34 cellular contexts compared by ENCODE assay signal in the genomic region with DNA sequence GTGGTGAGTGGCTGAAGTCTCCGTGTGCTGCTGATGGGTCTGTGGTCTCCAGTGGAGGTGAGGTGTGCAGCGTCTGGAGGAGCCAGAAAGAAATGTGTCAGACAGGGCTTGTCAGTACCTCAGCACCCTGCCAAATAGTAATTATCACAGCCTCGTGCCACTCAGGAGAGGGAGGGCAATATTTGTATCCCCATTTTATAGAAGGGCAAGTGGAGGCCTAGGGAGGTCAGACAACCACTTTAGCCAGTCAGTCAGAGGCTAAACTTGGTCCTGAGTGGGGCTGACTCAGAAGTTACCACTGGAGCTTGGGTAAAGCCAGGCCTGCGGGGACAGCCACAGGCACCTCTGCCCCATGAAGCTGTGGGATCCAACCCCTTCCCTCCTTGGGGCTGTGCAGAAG. TPM values are rescaled to one million over a fixed set of nuclear protein-coding genes. Genes with fewer than 3 reads are reported as not detected.
"Had no signal": no experiment of that assay in that cellular context is flagged by ENCODE, and none has a peak within 500 bp of the region (broad histone marks: within the 10 kb centered on the region; RNA-seq: fewer than 3 reads in every experiment).

No MANE protein-coding gene starts in this region.

- H3K36me3 ChIP-seq: colonic mucosa, esophagus squamous epithelium, gastrocnemius medialis, heart right ventricle, left lung, lower lobe of right lung had no signal

- H3K4me1 Mint-ChIP-seq: endodermal cell had no signal

- H3K9me3 ChIP-seq: colonic mucosa, esophagus squamous epithelium, gastrocnemius medialis, heart right ventricle, left lung, lower lobe of right lung had no signal

- H3K27me3 ChIP-seq: colonic mucosa, gastrocnemius medialis, left lung had no signal

- H3K9me3 Mint-ChIP-seq: dendritic cell treated with granulocyte-macrophage colony-stimulating factor and Interleukin-4, amounts not matched to agents 40 ng/mL and 50 ng/mL, for 4 days; effector memory CD8-positive, alpha-beta T cell; endodermal cell; naive B cell had no signal

- H3K4me1 ChIP-seq: colonic mucosa, esophagus squamous epithelium, gastrocnemius medialis, heart right ventricle, left lung, lower lobe of right lung had no signal

- H3K4me3 Mint-ChIP-seq: dendritic cell treated with granulocyte-macrophage colony-stimulating factor and Interleukin-4, amounts not matched to agents 40 ng/mL and 50 ng/mL, for 4 days; effector memory CD8-positive, alpha-beta T cell; endodermal cell; naive B cell had no signal

- H3K27ac Mint-ChIP-seq: dendritic cell treated with granulocyte-macrophage colony-stimulating factor and Interleukin-4, amounts not matched to agents 40 ng/mL and 50 ng/mL, for 4 days; effector memory CD8-positive, alpha-beta T cell; endodermal cell had no signal

- FAIRE-seq: endometrium, islet of Langerhans, keratinocyte had no signal

- H3K27ac ChIP-seq: colonic mucosa, epithelial cell of prostate, esophagus squamous epithelium, gastrocnemius medialis, heart right ventricle, left lung, lower lobe of right lung had no signal

- H3K4me3 ChIP-seq: colonic mucosa, esophagus squamous epithelium, gastrocnemius medialis, heart right ventricle, left lung, lower lobe of right lung had no signal

- DNase-seq: colonic mucosa; cortex of kidney; effector CD8-positive, alpha-beta T cell; effector memory CD8-positive, alpha-beta T cell; endodermal cell; erythroblast; esophagus squamous epithelium; foreskin fibroblast; foreskin melanocyte; gastrocnemius medialis; glutamatergic neuron; head of caudate nucleus; heart right ventricle; hippocampal formation; left cardiac atrium; left lung; left ventricle myocardium superior; lower lobe of right lung; mesenchymal stem cell; midbrain; naive B cell had no signal

- H3K36me3 Mint-ChIP-seq: naive B cell had no signal

- ATAC-seq: effector memory CD8-positive, alpha-beta T cell; esophagus mucosa; gastrocnemius medialis; heart right ventricle; left cardiac atrium; left lung; left ventricle myocardium superior had no signal

RNA-seq across cellular contexts. Expression of gene ELF5, which starts 11.5 kb away (rescaled TPM):
- total RNA-seq: colonic mucosa, dermis microvascular lymphatic vessel endothelial cell, endodermal cell, gastrocnemius medialis, glomerular endothelial cell, heart right ventricle, kidney epithelial cell, left cardiac atrium, left ventricle myocardium superior, lung microvascular endothelial cell, mesenteric fat pad, mononuclear cell, myocyte had no signal
- polyA plus RNA-seq: heart right ventricle, keratinocyte had no signal
